ENCODE assay signal across 2 cellular contexts in genomic region chr16:53761967-53762726, GRCh38.
TF ChIP-seq lines count a peak whose summit lies in the region.

No MANE protein-coding gene starts in this region.

TF ChIP-seq in IMR-90, 13 proteins besides CTCF, POLR2A, EP300 and RAD21:
- TF ChIP-seq USF2 (IDR thresholded peaks at IDR 0.05; ENCODE audit: low read depth, low read length) = no peak

TF ChIP-seq in endothelial cell of umbilical vein, 7 proteins besides CTCF, POLR2A, EP300 and RAD21:
- TF ChIP-seq MYC (IDR thresholded peaks at IDR 0.05; ENCODE audit: low read depth, low read length) (no peak), JUN (IDR thresholded peaks at IDR 0.05; ENCODE audit: borderline replicate concordance, insufficient read depth, insufficient read length, low read depth) (no peak), FOS (IDR thresholded peaks at IDR 0.05; ENCODE audit: borderline replicate concordance, insufficient read depth, low read length) (no peak), GATA2 (IDR thresholded peaks at IDR 0.05; ENCODE audit: insufficient read depth, insufficient read length, low read depth, low read length) (no peak), POLR2AphosphoS5 (IDR thresholded peaks at IDR 0.05; ENCODE audit: insufficient read depth, low read depth, low read length) (no peak), EZH2 (IDR thresholded peaks at IDR 0.05; ENCODE audit: borderline replicate concordance, low read depth, low read length, severe bottlenecking) (no peak)
- TF ChIP-seq, protein P1, sequence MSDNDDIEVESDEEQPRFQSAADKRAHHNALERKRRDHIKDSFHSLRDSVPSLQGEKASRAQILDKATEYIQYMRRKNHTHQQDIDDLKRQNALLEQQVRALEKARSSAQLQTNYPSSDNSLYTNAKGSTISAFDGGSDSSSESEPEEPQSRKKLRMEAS (IDR thresholded peaks at IDR 0.05; ENCODE audit: insufficient read depth, insufficient read length) = no peak
